13 cellular contexts compared by ENCODE assay signal in the genomic region with DNA sequence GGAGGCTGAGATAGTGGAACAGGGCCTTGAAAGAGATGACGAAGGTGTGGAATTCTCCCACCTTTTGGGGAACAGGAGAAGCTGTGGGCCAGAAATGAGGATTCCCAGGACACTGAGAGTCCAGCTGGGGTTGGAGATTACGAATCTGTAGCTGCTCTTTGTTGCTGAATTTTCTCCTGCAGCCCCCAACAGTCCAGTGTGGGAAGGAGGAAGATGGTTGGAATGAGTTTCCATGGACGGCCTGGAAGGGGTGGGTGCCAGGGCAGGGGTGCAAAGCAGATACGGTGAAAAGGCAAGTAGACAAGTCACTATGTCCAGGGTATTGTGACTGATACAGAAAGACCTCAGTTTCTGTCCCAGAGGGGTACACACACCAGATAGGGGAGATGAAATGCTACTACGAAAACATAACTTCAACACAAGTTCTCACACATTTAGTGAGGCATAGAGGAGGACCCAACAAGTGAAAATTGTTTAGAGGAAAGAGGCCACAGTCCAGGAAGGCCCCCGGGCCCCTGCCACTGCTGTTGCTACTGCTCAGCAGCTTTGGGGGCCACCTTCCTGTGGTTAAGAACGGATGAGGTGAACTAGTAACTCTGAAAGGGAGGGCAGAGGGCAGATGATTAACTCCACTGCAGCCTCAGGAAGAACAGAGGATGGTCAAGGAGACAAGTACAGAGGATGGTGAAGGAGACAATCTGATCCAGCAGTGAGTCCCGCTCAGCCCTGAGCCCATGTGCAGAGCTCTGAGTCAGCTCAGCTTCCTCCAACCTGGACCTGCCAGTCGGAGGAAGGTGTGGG. TPM values are rescaled to one million over a fixed set of nuclear protein-coding genes. Genes with fewer than 3 reads are reported as not detected.
DNase-seq lines count a peak whose midpoint lies in the region; ATAC-seq and TF ChIP-seq lines count a peak whose summit lies in the region.
"Had no signal": no experiment of that assay in that cellular context is flagged by ENCODE, and none has a peak within 500 bp of the region (broad histone marks: within the 10 kb centered on the region; RNA-seq: fewer than 3 reads in every experiment).

No MANE protein-coding gene starts in this region.

- no peak overlapping the region for H2AFZ ChIP-seq in neuronal stem cell (ENCODE audit: low read length)

- no peak overlapping the region for H4K8ac ChIP-seq in neuronal stem cell (ENCODE audit: low read depth, low read length)

- ATAC-seq in GM18907 (IDR thresholded peaks at IDR 0.05; ENCODE audit: unreplicated experiment) = peak; percentile 90
- peak; percentile 89 for ATAC-seq in GM21737 (IDR thresholded peaks at IDR 0.05; ENCODE audit: unreplicated experiment)
- peak; percentile 58 for ATAC-seq in HG03575 (IDR thresholded peaks at IDR 0.05; ENCODE audit: extremely low read depth, insufficient number of reproducible peaks, low FRiP score, unreplicated experiment)
- ATAC-seq: gastroesophageal sphincter had no signal

- WGBS in neuronal stem cell (ENCODE audit: extremely low coverage in 2 of 2, insufficient read length in 2 of 2, insufficient replicate concordance in 1 of 2), 2 donors = no CpG with 5 or more reads among the region's 9 CpGs

- no peak overlapping the region for H3K23ac ChIP-seq in neuronal stem cell (ENCODE audit: low read depth, low read length, poor library complexity)

- H3K4me1 ChIP-seq in neuronal stem cell (ENCODE audit: control insufficient read depth in 2 of 2, insufficient read depth in 1 of 2, low read depth in 1 of 2, low read length in 2 of 2) = no peaks in the 10 kb centered on the region
- H3K4me1 ChIP-seq: gastroesophageal sphincter had no signal

- H2AK5ac ChIP-seq in neuronal stem cell (ENCODE audit: low read depth, low read length) = no peak overlapping the region

- no peaks in the 10 kb centered on the region for H3K4me1 Mint-ChIP-seq in glutamatergic neuron (ENCODE audit: low read depth, unreplicated experiment)
- H3K4me1 Mint-ChIP-seq: mesothelial cell of epicardium had no signal

- no peak overlapping the region for H4K91ac ChIP-seq in neuronal stem cell (ENCODE audit: low read depth, low read length, poor library complexity)

- H3K9ac ChIP-seq in neuronal stem cell (ENCODE audit: low read depth, low read length, poor library complexity) = no peak overlapping the region

- H3K79me1 ChIP-seq in neuronal stem cell (ENCODE audit: low read depth, low read length) = no peaks in the 10 kb centered on the region

- H3K27me3 ChIP-seq in neuronal stem cell (ENCODE audit: control insufficient read depth in 3 of 3, insufficient read depth in 3 of 3, low read depth in 1 of 3, low read length in 3 of 3) = peaks cover 0 to 2% (median 0%) of the 10 kb centered on the region in 3 experiments

- no peak overlapping the region for H2BK15ac ChIP-seq in neuronal stem cell (ENCODE audit: low read length)

- H2BK5ac ChIP-seq in neuronal stem cell (ENCODE audit: low read length) = no peak overlapping the region

- no peak for DNase-seq in neuronal stem cell (ENCODE audit: low spot score)
- no peak for DNase-seq in stimulated activated CD4-positive, alpha-beta T cell treated with anti-CD3 and anti-CD28 coated beads, Interleukin-4, amount 100 ng/mL, for 24 hours
- no peak for DNase-seq in retina
- no peak for DNase-seq in NCI-H2171 treated with DMSO at 0.1 percent for 48 hours (lab: John Stamatoyannopoulos, UW)
- no peak for DNase-seq in glutamatergic neuron
- DNase-seq: NCI-H1417, SIG-M5 had no signal

- no peak overlapping the region for H3K4me2 ChIP-seq in neuronal stem cell (ENCODE audit: insufficient read depth, low read length, poor library complexity, severe bottlenecking)

- no peaks in the 10 kb centered on the region for H3K36me3 ChIP-seq in neuronal stem cell (replicated peaks in 1 of 2; ENCODE audit: control insufficient read depth in 2 of 2, insufficient read depth in 2 of 2, low read length in 2 of 2)
- H3K36me3 ChIP-seq: cardiac muscle cell, gastroesophageal sphincter had no signal

- H3K4me3 Mint-ChIP-seq in glutamatergic neuron (ENCODE audit: unreplicated experiment) = no peak overlapping the region
- H3K4me3 Mint-ChIP-seq: mesothelial cell of epicardium had no signal

- H3K27ac ChIP-seq in neuronal stem cell (replicated peaks; ENCODE audit: low read length) = no peak overlapping the region
- H3K27ac ChIP-seq: cardiac muscle cell, gastroesophageal sphincter had no signal

- H3K4ac ChIP-seq in neuronal stem cell (ENCODE audit: low read length) = no peak overlapping the region

- no peak overlapping the region for H2BK120ac ChIP-seq in neuronal stem cell (ENCODE audit: low read depth, low read length)

- no peaks in the 10 kb centered on the region for H3K9me3 ChIP-seq in neuronal stem cell (replicated peaks in 1 of 2; ENCODE audit: control insufficient read depth in 2 of 2, insufficient read depth in 1 of 2, low read depth in 1 of 2, low read length in 2 of 2)
- H3K9me3 ChIP-seq: gastroesophageal sphincter had no signal

- H3K27me3 Mint-ChIP-seq in glutamatergic neuron (ENCODE audit: unreplicated experiment) = peaks cover 2% of the 10 kb centered on the region

- peak overlapping the region; percentile 11 for H3K18ac ChIP-seq in neuronal stem cell (ENCODE audit: low read length)

- H3K4me3 ChIP-seq in neuronal stem cell (ENCODE audit: low read length in 2 of 2) = no peak overlapping the region
- H3K4me3 ChIP-seq: cardiac muscle cell, gastroesophageal sphincter had no signal

- no peaks in the 10 kb centered on the region for H3K36me3 Mint-ChIP-seq in glutamatergic neuron (ENCODE audit: unreplicated experiment)
- H3K36me3 Mint-ChIP-seq: mesothelial cell of epicardium had no signal

- H3K9me3 Mint-ChIP-seq in glutamatergic neuron (ENCODE audit: unreplicated experiment) = peaks cover 5% of the 10 kb centered on the region
- H3K9me3 Mint-ChIP-seq: mesothelial cell of epicardium had no signal

- no peak overlapping the region for H3K14ac ChIP-seq in neuronal stem cell (ENCODE audit: low read length)

- H3K27ac Mint-ChIP-seq in glutamatergic neuron (ENCODE audit: unreplicated experiment) = no peak overlapping the region
- H3K27ac Mint-ChIP-seq: mesothelial cell of epicardium had no signal

- H2BK12ac ChIP-seq in neuronal stem cell (ENCODE audit: low read length) = no peak overlapping the region

- TF ChIP-seq CTCF in glutamatergic neuron (IDR thresholded peaks at IDR 0.05; ENCODE audit: partially characterized antibody, unreplicated experiment) = no peak

RNA-seq across cellular contexts. Expression of gene CD244, which starts 7.3 kb away (rescaled TPM):
- not detected for polyA plus RNA-seq in neuronal stem cell (2013, experiment 1 of 2)
- not detected for polyA plus RNA-seq in neuronal stem cell (2013, experiment 2 of 2)
- not detected for total RNA-seq in glutamatergic neuron (ENCODE audit: unreplicated experiment)
- total RNA-seq: cardiac muscle cell, mesothelial cell of epicardium had no signal

RNA-seq across cellular contexts. Expression of gene ITLN1, which starts 29.6 kb away (rescaled TPM):
- polyA plus RNA-seq in neuronal stem cell (2013, experiment 1 of 2) = not detected
- not detected for polyA plus RNA-seq in neuronal stem cell (2013, experiment 2 of 2)
- not detected for total RNA-seq in glutamatergic neuron (ENCODE audit: unreplicated experiment)
- total RNA-seq: cardiac muscle cell, mesothelial cell of epicardium had no signal

RNA-seq across cellular contexts. Expression of gene LY9, which starts 59.4 kb away (rescaled TPM):
- not detected for polyA plus RNA-seq in neuronal stem cell (2013, experiment 1 of 2)
- polyA plus RNA-seq in neuronal stem cell (2013, experiment 2 of 2) = not detected
- not detected for total RNA-seq in glutamatergic neuron (ENCODE audit: unreplicated experiment)
- total RNA-seq: cardiac muscle cell, mesothelial cell of epicardium had no signal
- polyA plus RNA-seq: cardiac muscle cell had no signal
